8 cellular contexts compared by ENCODE assay signal in the genomic region with DNA sequence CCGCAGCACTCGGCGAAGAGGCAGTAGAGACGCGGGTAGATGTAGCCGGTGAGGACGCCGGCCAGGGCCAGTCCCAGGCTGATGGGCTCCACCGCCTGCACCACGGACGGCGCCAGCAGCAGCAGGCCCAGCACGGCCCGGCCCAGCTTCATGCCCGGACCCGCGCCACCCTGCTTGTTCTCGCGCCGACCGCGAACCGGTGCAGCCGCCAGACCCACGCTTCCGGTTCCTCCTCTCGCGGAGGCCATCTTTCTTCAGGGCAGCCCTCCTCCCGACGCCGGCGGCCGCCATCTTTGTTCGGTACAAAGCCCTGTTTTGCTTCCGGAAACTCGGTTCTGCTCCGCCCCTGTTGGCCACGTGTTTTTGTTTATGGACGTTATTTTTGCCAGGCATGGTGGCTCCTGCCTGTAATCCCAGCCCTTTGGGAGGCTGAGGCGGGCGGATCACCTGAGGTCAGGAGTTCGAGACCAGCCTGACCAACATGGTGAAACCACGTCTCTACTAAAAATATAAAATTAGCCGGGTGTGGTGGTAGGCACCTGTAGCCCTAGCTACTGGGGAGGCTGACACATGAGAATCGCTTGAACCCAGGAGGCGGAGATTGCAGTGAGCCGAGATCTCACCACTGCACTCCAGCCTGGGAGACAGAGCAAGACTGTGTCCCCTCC. TPM values are rescaled to one million over a fixed set of nuclear protein-coding genes. Genes with fewer than 3 reads are reported as not detected.
DNase-seq lines count a peak whose midpoint lies in the region; ATAC-seq and TF ChIP-seq lines count a peak whose summit lies in the region.

A gene with protein sequence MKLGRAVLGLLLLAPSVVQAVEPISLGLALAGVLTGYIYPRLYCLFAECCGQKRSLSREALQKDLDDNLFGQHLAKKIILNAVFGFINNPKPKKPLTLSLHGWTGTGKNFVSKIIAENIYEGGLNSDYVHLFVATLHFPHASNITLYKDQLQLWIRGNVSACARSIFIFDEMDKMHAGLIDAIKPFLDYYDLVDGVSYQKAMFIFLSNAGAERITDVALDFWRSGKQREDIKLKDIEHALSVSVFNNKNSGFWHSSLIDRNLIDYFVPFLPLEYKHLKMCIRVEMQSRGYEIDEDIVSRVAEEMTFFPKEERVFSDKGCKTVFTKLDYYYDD (minus strand): TSS at position 203 of the 668 bp plus-strand sequence. CDS start 51 bp downstream, at position 152.

- DNase-seq in D341Med (ENCODE audit: low spot score) (peak; percentile 92), OCI-M2 (lab: John Stamatoyannopoulos, UW; ENCODE audit: unreplicated experiment) (peak; percentile 21), activated T-cell treated with anti-CD3 and anti-CD28 coated beads for 48 hours (ENCODE audit: low read depth) (peak; percentile 90), epithelial cell of proximal tubule (ENCODE audit: low read depth) (peak; percentile 59), mucosa of gallbladder (ENCODE audit: low spot score) (peak; percentile 95)
- peak; percentile 79 to 80 for DNase-seq in stimulated activated CD8-positive, alpha-beta memory T cell treated with anti-CD3 and anti-CD28 coated beads, Interleukin-4, amount 100 ng/mL, for 4 hours (ENCODE audit: low read depth in 2 of 2, low spot score in 1 of 2)

- no peaks in the 10 kb centered on the region for H3K27me3 Mint-ChIP-seq in IgD-negative memory B cell

- no peak for TF ChIP-seq CTCF in epithelial cell of proximal tubule (conservative IDR thresholded peaks at IDR 0.05; ENCODE audit: low read depth, low read length)

- peak within 1 kb of the TSS; percentile 84 to 94 (median 90) for H3K4me3 Mint-ChIP-seq in IgD-negative memory B cell

- peaks cover 3 to 5% (median 4%) of the 10 kb centered on the region in 3 donors for H3K4me1 Mint-ChIP-seq in IgD-negative memory B cell

- peak within 1 kb of the TSS; percentile 81 for H3K4me3 ChIP-seq in epithelial cell of proximal tubule (ENCODE audit: low read depth, low read length)

- no peaks in the 10 kb centered on the region for H3K9me3 Mint-ChIP-seq in IgD-negative memory B cell

- no peaks in the 10 kb centered on the region for H3K36me3 Mint-ChIP-seq in IgD-negative memory B cell

- H3K27ac Mint-ChIP-seq in IgD-negative memory B cell = peak within 1 kb of the TSS; percentile 63 to 88 (median 71)

- ATAC-seq in GM21526 (IDR thresholded peaks at IDR 0.05; ENCODE audit: low FRiP score, unreplicated experiment) = peak; percentile 62

RNA-seq across cellular contexts. Expression of the gene that starts here (rescaled TPM):
- polyA plus RNA-seq in IgD-negative memory B cell = 56.8 TPM
- total RNA-seq in epithelial cell of proximal tubule (48.8 and 77.8 TPM in 2 replicates), mucosa of gallbladder (35.9 TPM)

Comparison
In these comparisons a context has a peak if more than half of its experiments do, and no peak if none do; other contexts are left out.
1. Peak in every context shown above with its lines: DNase-seq, ATAC-seq and H3K4me3 ChIP-seq.
2. DNase-seq: peak in every context shown above with its lines; median percentile 95 in mucosa of gallbladder; 92 in D341Med; 90 in activated T-cell treated with anti-CD3 and anti-CD28 coated beads for 48 hours; 80 in stimulated activated CD8-positive, alpha-beta memory T cell treated with anti-CD3 and anti-CD28 coated beads, Interleukin-4, amount 100 ng/mL, for 4 hours; 59 in epithelial cell of proximal tubule; 21 in OCI-M2.